ENCODE assay signal across 17 cellular contexts in genomic region chr4:169634975-169635374, GRCh38. TPM values are rescaled to one million over a fixed set of nuclear protein-coding genes. Genes with fewer than 3 reads are reported as not detected.
DNase-seq lines count a peak whose midpoint lies in the region; ATAC-seq and TF ChIP-seq lines count a peak whose summit lies in the region.
"Had no signal": no experiment of that assay in that cellular context is flagged by ENCODE, and none has a peak within 500 bp of the region (broad histone marks: within the 10 kb centered on the region; RNA-seq: fewer than 3 reads in every experiment).

No MANE protein-coding gene starts in this region.

- peaks cover 19% of the 10 kb centered on the region for H3K36me3 ChIP-seq in CD8-positive, alpha-beta T cell (ENCODE audit: insufficient read depth, low read length)
- peaks cover 31% of the 10 kb centered on the region for H3K36me3 ChIP-seq in lower lobe of right lung

- intact Hi-C loops in CD8-positive, alpha-beta T cell (cut with DNase I, micrococcal nuclease): no loop called here
- intact Hi-C loops in lower lobe of right lung (cut with DNase I): no loop called here

- no peaks in the 10 kb centered on the region for H3K9me3 ChIP-seq in CD8-positive, alpha-beta T cell (ENCODE audit: low read length)
- H3K9me3 ChIP-seq in lower lobe of right lung: no peaks in the 10 kb centered on the region
- H3K9me3 ChIP-seq: heart right ventricle, sigmoid colon had no signal

- H3K27ac ChIP-seq in CD8-positive, alpha-beta T cell (ENCODE audit: low read depth, low read length): no peak overlapping the region
- peak overlapping the region; percentile 86 for H3K27ac ChIP-seq in VCaP
- no peak overlapping the region for H3K27ac ChIP-seq in lower lobe of right lung
- H3K27ac ChIP-seq: heart right ventricle had no signal

- H3K27me3 ChIP-seq in CD8-positive, alpha-beta T cell (ENCODE audit: insufficient read depth, low read length): no peaks in the 10 kb centered on the region
- H3K27me3 ChIP-seq in lower lobe of right lung (ENCODE audit: low read depth): no peaks in the 10 kb centered on the region
- H3K27me3 ChIP-seq: heart right ventricle, sigmoid colon had no signal

- no peak overlapping the region for H3K4me3 ChIP-seq in CD8-positive, alpha-beta T cell (ENCODE audit: low read depth, low read length)
- H3K4me3 ChIP-seq in lower lobe of right lung: no peak overlapping the region
- H3K4me3 ChIP-seq: heart right ventricle, sigmoid colon had no signal

- peaks cover 20% of the 10 kb centered on the region for H3K4me1 Mint-ChIP-seq in CD8-positive, alpha-beta T cell (ENCODE audit: low read depth)

- H3K9me3 Mint-ChIP-seq in CD8-positive, alpha-beta T cell: no peaks in the 10 kb centered on the region
- H3K9me3 Mint-ChIP-seq: CD4-positive, alpha-beta T cell had no signal

- H3K36me3 Mint-ChIP-seq in CD8-positive, alpha-beta T cell: peaks cover 51% of the 10 kb centered on the region

- POLR2A ChIA-PET in CD8-positive, alpha-beta T cell (lab: Charles Lee): interaction anchor here (1.0 kb wide), 1 partner anchor 121 kb away, joined by 3 read pairs; no protein-coding TSS in a partner anchor
- POLR2A ChIA-PET in HEK293T (lab: Yijun Ruan, JAX): interaction anchor here (1.6 kb wide), 1 partner anchor 15 kb away, joined by 11 read pairs; the partner anchor contains the start of gene CLCN3

- no peaks in the 10 kb centered on the region for H3K27me3 Mint-ChIP-seq in CD8-positive, alpha-beta T cell (ENCODE audit: low read depth)
- H3K27me3 Mint-ChIP-seq: activated naive CD8-positive, alpha-beta T cell; brain; CD4-positive, alpha-beta T cell had no signal

- ATAC-seq in CD8-positive, alpha-beta T cell: no peak
- ATAC-seq in lower lobe of right lung: peak; percentile 61 to 83
- ATAC-seq in left lobe of liver: no peak
- ATAC-seq in HG02870 (IDR thresholded peaks at IDR 0.05; ENCODE audit: unreplicated experiment): no peak
- no peak for ATAC-seq in GM21786 (IDR thresholded peaks at IDR 0.05; ENCODE audit: unreplicated experiment)
- ATAC-seq: heart right ventricle had no signal

- CTCF ChIA-PET in CD8-positive, alpha-beta T cell (lab: Charles Lee): interaction anchor here (1.4 kb wide), 1 partner anchor 22 kb away, joined by 4 read pairs; no protein-coding TSS in a partner anchor
- CTCF ChIA-PET in HEK293T (lab: Yijun Ruan, JAX): no interaction called here

- H3K4me1 ChIP-seq in CD8-positive, alpha-beta T cell (ENCODE audit: insufficient read depth, low read length): no peaks in the 10 kb centered on the region
- no peaks in the 10 kb centered on the region for H3K4me1 ChIP-seq in lower lobe of right lung

- H3K27ac Mint-ChIP-seq in CD8-positive, alpha-beta T cell: peak overlapping the region; percentile 16
- H3K27ac Mint-ChIP-seq: activated naive CD8-positive, alpha-beta T cell had no signal

- no peak overlapping the region for H3K4me3 Mint-ChIP-seq in CD8-positive, alpha-beta T cell
- H3K4me3 Mint-ChIP-seq: activated naive CD8-positive, alpha-beta T cell; brain; CD4-positive, alpha-beta T cell had no signal

- no peak for DNase-seq in CD8-positive, alpha-beta T cell
- DNase-seq in HEK293T (ENCODE audit: extremely low spot score) (peak; percentile 18), lower lobe of right lung (no peak), left lobe of liver (ENCODE audit: low spot score) (no peak), NCI-H2196 treated with DMSO at 0.1 percent for 48 hours (lab: John Stamatoyannopoulos, UW; ENCODE audit: unreplicated experiment) (no peak)
- DNase-seq: activated CD4-positive, alpha-beta T cell treated with anti-CD3 and anti-CD28 coated beads, Interleukin-2, amount 50 U/mL, for 4 hours; CD4-positive, alpha-beta T cell; heart right ventricle; islet precursor cell; MV-4-11; NCI-H2029; sigmoid colon had no signal

- no peak for TF ChIP-seq CTCF in CD8-positive, alpha-beta T cell (IDR thresholded peaks at IDR 0.05)
- TF ChIP-seq CTCF in VCaP (conservative IDR thresholded peaks at IDR 0.05) (no peak), lower lobe of right lung (IDR thresholded peaks at IDR 0.05) (no peak)

TF ChIP-seq in HEK293T, 16 proteins besides CTCF, POLR2A, EP300 and RAD21:
- TF ChIP-seq FOXM1 (IDR thresholded peaks at IDR 0.05; ENCODE audit: borderline replicate concordance) (peak; percentile 75; the same call in 1 of the 2 replicates), L3MBTL2 (conservative IDR thresholded peaks at IDR 0.05) (no peak), CTBP1 (IDR thresholded peaks at IDR 0.05; ENCODE audit: borderline replicate concordance) (peak; percentile 17; the same call in 1 of the 2 replicates), PKNOX1 (IDR thresholded peaks at IDR 0.05) (peak; percentile 40)

RNA-seq across cellular contexts. Expression of gene CLCN3, which starts 14.6 kb away (rescaled TPM):
- total RNA-seq in CD8-positive, alpha-beta T cell: 10 to 100 TPM; 10.2 to 10.9 TPM
- total RNA-seq in lower lobe of right lung: 41.8 TPM
- total RNA-seq in left lobe of liver: 21.7 TPM

RNA-seq across cellular contexts. Expression of gene NEK1, which starts 22.6 kb away (rescaled TPM):
- total RNA-seq in CD8-positive, alpha-beta T cell: 10 to 100 TPM; 13.8 to 15.5 TPM
- total RNA-seq in lower lobe of right lung: 12.1 TPM
- 5.1 TPM for total RNA-seq in left lobe of liver

Comparison
In these comparisons a context has a peak if more than half of its experiments do, and no peak if none do; other contexts are left out.
1. ATAC-seq: peak in lower lobe of right lung (2 of 2); none in CD8-positive, alpha-beta T cell (single experiment), left lobe of liver (single experiment), HG02870 (single experiment) and GM21786 (single experiment).